19 cellular contexts compared by ENCODE assay signal in genomic region chr6:163401039-163401885, GRCh38. TPM values are rescaled to one million over a fixed set of nuclear protein-coding genes. Genes with fewer than 3 reads are reported as not detected.
DNase-seq lines count a peak whose midpoint lies in the region; ATAC-seq, FAIRE-seq and TF ChIP-seq lines count a peak whose summit lies in the region.
"Had no signal": no experiment of that assay in that cellular context is flagged by ENCODE, and none has a peak within 500 bp of the region (broad histone marks: within the 10 kb centered on the region; RNA-seq: fewer than 3 reads in every experiment).

No MANE protein-coding gene starts in this region.

- no peak overlapping the region for H3K14ac ChIP-seq in H9 (ENCODE audit: insufficient read depth, low read length)

- H2AFZ ChIP-seq in H9 (ENCODE audit: low read length) (no peak overlapping the region), K562 (ENCODE audit: low read depth, low read length) (no peak overlapping the region)

- no peaks in the 10 kb centered on the region for H3K79me2 ChIP-seq in H9 (ENCODE audit: insufficient read depth, low read length)
- H3K79me2 ChIP-seq in K562 (ENCODE audit: control insufficient read depth, insufficient read depth, low read length) = no peaks in the 10 kb centered on the region

- CTCF ChIA-PET in K562 (lab: Yijun Ruan, JAX; ENCODE audit: low intra/inter-chr PET ratio) = no interaction called here

- BruUV-seq in K562 (replicated peaks; lab: Mats Ljungman, UMichigan) = no TSS peak

- no peaks in the 10 kb centered on the region for H4K20me1 ChIP-seq in H9 (ENCODE audit: control insufficient read depth, insufficient read depth, insufficient read length)
- no peaks in the 10 kb centered on the region for H4K20me1 ChIP-seq in K562 (replicated peaks; ENCODE audit: control insufficient read depth, insufficient read depth, low read length)

- POLR2A ChIA-PET in K562 (lab: Yijun Ruan, JAX) = interaction anchor here (0.8 to 2.4 kb wide), 3 partner anchors 10 to 22 kb away, joined by 3 to 6 read pairs (median 6); no protein-coding TSS in a partner anchor

- no peak overlapping the region for H3T11ph ChIP-seq in H9 (ENCODE audit: low read length)

- no peak overlapping the region for H3K4me2 ChIP-seq in H9 (ENCODE audit: insufficient read depth, insufficient read length, low read length)
- no peak overlapping the region for H3K4me2 ChIP-seq in K562 (ENCODE audit: insufficient read depth, low read length)
- H3K4me2 ChIP-seq: A549 had no signal

- H3K23me2 ChIP-seq in H9 (ENCODE audit: insufficient read length, low read depth, low read length, poor library complexity, severe bottlenecking) = peaks cover 3% of the 10 kb centered on the region

- peaks cover 5% of the 10 kb centered on the region; the same call in 1 of the 2 replicates for H3K4me1 ChIP-seq in H9 (ENCODE audit: insufficient read depth, low read length)
- peaks cover 0 to 3% of the 10 kb centered on the region in 2 experiments; a peak in 1 of 5 replicates for H3K4me1 ChIP-seq in K562 (replicated peaks in 1 of 2; ENCODE audit: control insufficient read depth in 2 of 2, insufficient read depth in 2 of 2, low read length in 2 of 2)
- H3K4me1 ChIP-seq: A549, BE2C had no signal

- no peak overlapping the region for H3K9ac ChIP-seq in H9 (ENCODE audit: extremely low read depth, insufficient read length, low read length)
- no peak overlapping the region for H3K9ac ChIP-seq in K562 (ENCODE audit: insufficient read depth in 1 of 2, low read depth in 2 of 2, low read length in 2 of 2)

- no peak overlapping the region for H4K5ac ChIP-seq in H9 (ENCODE audit: insufficient read length, low read depth, low read length)

- WGBS in H9 (ENCODE audit: extremely low coverage, insufficient read length, low lambda C conversion rate) = no CpG with 5 or more reads among the region's 14 CpGs
- 53% methylated on average over 14 of the region's 14 CpGs for WGBS in K562 (ENCODE audit: insufficient coverage, low coverage, missing lambda C conversion rate)

- H2BK5ac ChIP-seq in H9 (ENCODE audit: insufficient read length, low read length) = no peak overlapping the region

- ATAC-seq in K562 = no peak
- ATAC-seq: A549; CD8-positive, alpha-beta T cell had no signal

- H3K79me1 ChIP-seq in H9 (ENCODE audit: insufficient read depth, low read depth, low read length, poor library complexity, severe bottlenecking) = no peaks in the 10 kb centered on the region

- peak overlapping the region; percentile 65 to 78 (median 67); a peak in 3 of 7 replicates for H3K27ac Mint-ChIP-seq in H9
- peak overlapping the region; percentile 96 for H3K27ac Mint-ChIP-seq in neural crest cell (ENCODE audit: unreplicated experiment)
- no peak overlapping the region for H3K27ac Mint-ChIP-seq in endothelial cell (ENCODE audit: unreplicated experiment)
- H3K27ac Mint-ChIP-seq: CD8-positive, alpha-beta T cell had no signal

- intact Hi-C loops in K562 (cut with micrococcal nuclease) = loop anchor here (5.0 kb wide), 1 partner anchor 219 kb away; no protein-coding TSS in a partner anchor

- H3K18ac ChIP-seq in H9 (ENCODE audit: insufficient read length, low read depth, low read length) = no peak overlapping the region

- no peak overlapping the region for H4K8ac ChIP-seq in H9 (replicated peaks; ENCODE audit: insufficient read length, low read depth, low read length)

- H2BK12ac ChIP-seq in H9 (ENCODE audit: insufficient read length, low read depth, low read length) = no peak overlapping the region

- in situ Hi-C loops in K562 (cut with MboI) = no loop called here

- no peaks in the 10 kb centered on the region for H3K36me3 ChIP-seq in K562 (ENCODE audit: control insufficient read depth, insufficient read depth, low read length)
- H3K36me3 ChIP-seq: BE2C had no signal

- H2AK5ac ChIP-seq in H9 (ENCODE audit: insufficient read length, low read length) = no peak overlapping the region

- no peak overlapping the region for H2BK15ac ChIP-seq in H9 (ENCODE audit: low read depth, low read length)

- H3K9me1 ChIP-seq in K562 (ENCODE audit: control insufficient read depth, insufficient read depth, low read length) = no peaks in the 10 kb centered on the region

- H4K91ac ChIP-seq in H9 (ENCODE audit: insufficient read length, low read depth, low read length) = no peak overlapping the region

- H2BK120ac ChIP-seq in H9 (ENCODE audit: low read depth, low read length, poor library complexity, severe bottlenecking) = no peak overlapping the region

- no peak overlapping the region for H3K23ac ChIP-seq in H9 (ENCODE audit: insufficient read length, low read depth, low read length)

- H3K4me1 Mint-ChIP-seq in H9 (peaks cover 62 to 66% of the 10 kb centered on the region in 2 experiments), neural crest cell (peaks cover 99% of the 10 kb centered on the region), endothelial cell (ENCODE audit: unreplicated experiment) (peaks cover 53% of the 10 kb centered on the region)

- DNase-seq in H9 = no peak
- DNase-seq in K562 (ENCODE audit: extremely low read depth in 1 of 4, low spot score in 3 of 4) = no peak
- no peak for DNase-seq in neural crest cell (ENCODE audit: low read depth, low spot score)
- peak; percentile 8 for DNase-seq in superior temporal gyrus (ENCODE audit: extremely low spot score)
- no peak for DNase-seq in HuH-7.5 (ENCODE audit: low spot score)
- DNase-seq in endothelial cell (ENCODE audit: low spot score) = no peak
- DNase-seq in GOT3 (lab: John Stamatoyannopoulos, UW) = no peak
- DNase-seq: BE2C; CD8-positive, alpha-beta T cell; COR-L47; DMS153; DMS79 treated with DMSO at 0.1 percent for 48 hours; GDM1; KBM-7 had no signal

- H3K27me3 Mint-ChIP-seq in H9 (ENCODE audit: low read depth) (peaks cover 15% of the 10 kb centered on the region), neural crest cell (ENCODE audit: low read depth) (peaks cover 2% of the 10 kb centered on the region), endothelial cell (ENCODE audit: unreplicated experiment) (peaks cover 8% of the 10 kb centered on the region)

- no peak for TF ChIP-seq RAD21 in K562 (CRISPR knock-in tag; conservative IDR thresholded peaks at IDR 0.05 in 1 of 2, IDR thresholded peaks at IDR 0.05 in 1 of 2)

- H3K4me3 Mint-ChIP-seq in H9 (no peak overlapping the region; a peak in 1 of 5 replicates), neural crest cell (peak overlapping the region; percentile 64), endothelial cell (ENCODE audit: unreplicated experiment) (no peak overlapping the region)
- H3K4me3 Mint-ChIP-seq: CD8-positive, alpha-beta T cell had no signal

- H3K56ac ChIP-seq in H9 (ENCODE audit: insufficient read length, low read depth, low read length) = no peak overlapping the region

- no peak for TF ChIP-seq EP300 in K562 (IDR thresholded peaks at IDR 0.05; ENCODE audit: low read length)

- H3K4me3 ChIP-seq in K562 = no peak overlapping the region
- H3K4me3 ChIP-seq: A549 had no signal

- no peak for FAIRE-seq in K562 (lab: Jason Lieb, UNC)
- FAIRE-seq: A549, D721Med, GM12892, H54 had no signal

- TF ChIP-seq CTCF in H9 (conservative IDR thresholded peaks at IDR 0.05) (no peak), K562 (IDR thresholded peaks at IDR 0.05 in 2 of 3, conservative IDR thresholded peaks at IDR 0.05 in 1 of 3; ENCODE audit: insufficient read depth in 2 of 3, low read depth in 1 of 3, low read length in 3 of 3) (no peak), neural crest cell (conservative IDR thresholded peaks at IDR 0.05) (no peak), endothelial cell (IDR thresholded peaks at IDR 0.05; ENCODE audit: unreplicated experiment) (no peak)

- 0 out of 7 replicates have a peak, but pooled peaks cover 0 to 4% (median 0%) of the 10 kb centered on the region in 3 experiments for H3K36me3 Mint-ChIP-seq in H9 (ENCODE audit: insufficient read depth in 1 of 3, low read depth in 3 of 3)
- H3K36me3 Mint-ChIP-seq in neural crest cell (ENCODE audit: low read depth) = no peaks in the 10 kb centered on the region
- H3K36me3 Mint-ChIP-seq in endothelial cell (ENCODE audit: low read depth, unreplicated experiment) = no peaks in the 10 kb centered on the region
- H3K36me3 Mint-ChIP-seq: CD8-positive, alpha-beta T cell had no signal

- H3K9me3 Mint-ChIP-seq in H9 = no peaks in the 10 kb centered on the region; a peak in 3 of 5 replicates
- H3K9me3 Mint-ChIP-seq in neural crest cell = no peaks in the 10 kb centered on the region
- no peaks in the 10 kb centered on the region for H3K9me3 Mint-ChIP-seq in endothelial cell (ENCODE audit: unreplicated experiment)
- H3K9me3 Mint-ChIP-seq: CD8-positive, alpha-beta T cell had no signal

- H3K4ac ChIP-seq in H9 (ENCODE audit: low read depth, low read length) = no peak overlapping the region

- H2BK20ac ChIP-seq in H9 (ENCODE audit: low read depth, low read length, poor library complexity, severe bottlenecking) = no peak overlapping the region

- H3K27me3 ChIP-seq in H9 (ENCODE audit: insufficient read depth, low read length) (no peaks in the 10 kb centered on the region), K562 (ENCODE audit: control insufficient read depth in 2 of 2, insufficient read depth in 2 of 2, low read length in 2 of 2) (peaks cover 5 to 23% of the 10 kb centered on the region in 2 experiments)
- H3K27me3 ChIP-seq: BE2C had no signal

- H3K27ac ChIP-seq in H9 (ENCODE audit: insufficient read length, low read depth, low read length) (no peak overlapping the region), K562 (ENCODE audit: extremely low read depth, low read depth, low read length) (no peak overlapping the region)
- H3K27ac ChIP-seq: A549, C4-2B had no signal

- TF ChIP-seq POLR2A in K562 (conservative IDR thresholded peaks at IDR 0.05) = no peak

- H3K9me3 ChIP-seq in H9 (ENCODE audit: control insufficient read depth, low read depth, low read length) = no peaks in the 10 kb centered on the region
- H3K9me3 ChIP-seq in K562 (replicated peaks; ENCODE audit: control insufficient read depth, insufficient read depth, low read depth, low read length) = no peaks in the 10 kb centered on the region
- H3K9me3 ChIP-seq: A549, BE2C had no signal

RNA-seq across cellular contexts. Expression of gene QKI, which starts 13.3 kb away (rescaled TPM):
- total RNA-seq in H9 (2021) (176 TPM in 2 replicates), K562 (2014; rRNA removed) (107 and 114 TPM in 2 replicates), K562 (2014; rRNA removed; fragmentation: Illumina TruSeq; extraction: Trizol) (123 and 145 TPM in 2 replicates), K562 (2015; rRNA removed; fragmentation: Illumina TruSeq; extraction: Trizol) (118 and 128 TPM in 2 replicates), K562 (2021) (129 and 142 TPM in 2 replicates), neural crest cell (260 and 267 TPM in 2 replicates), endothelial cell (ENCODE audit: unreplicated experiment) (326 TPM)
- 91.7 and 174 TPM in 2 replicates for total RNA-seq in K562 (2011; cell fraction: chromatin; rRNA removed; ENCODE audit: low replicate concordance)
- total RNA-seq in K562 (2011; cell fraction: nucleolus; rRNA removed) = 37.5 and 45.5 TPM in 2 replicates
- total RNA-seq in K562 (2011; cell fraction: nucleoplasm; rRNA removed) = 95.0 and 184 TPM in 2 replicates
- polyA plus RNA-seq in K562 (2011; rRNA removed) (127 and 141 TPM in 2 replicates), K562 (2014; fragmentation: Illumina TruSeq; extraction: Trizol) (170 and 215 TPM in 2 replicates), K562 (2014; fragmentation: Nextera tagmentation; extraction: Ambion mirVana) (10 to 100 TPM; 20.4 to 61.0 TPM), K562 (2014; rRNA removed) (91.1 and 92.9 TPM in 2 replicates)
- polyA plus RNA-seq in K562 (2011; cell fraction: cytosol; rRNA removed) = 173 and 191 TPM in 2 replicates
- 121 and 146 TPM in 2 replicates for polyA plus RNA-seq in K562 (2011; cell fraction: nucleus; rRNA removed)
- polyA plus RNA-seq in K562 (2012) = 66.4 and 69.4 TPM in 2 replicates
- polyA minus RNA-seq in K562 (2011; rRNA and poly(A)+ RNA removed) = 390 and 459 TPM in 2 replicates
- polyA minus RNA-seq in K562 (2011; cell fraction: cytosol; rRNA and poly(A)+ RNA removed) = 157 and 234 TPM in 2 replicates
- polyA minus RNA-seq in K562 (2011; cell fraction: nucleus; rRNA and poly(A)+ RNA removed) = 111 and 169 TPM in 2 replicates
